In the genomic region with DNA sequence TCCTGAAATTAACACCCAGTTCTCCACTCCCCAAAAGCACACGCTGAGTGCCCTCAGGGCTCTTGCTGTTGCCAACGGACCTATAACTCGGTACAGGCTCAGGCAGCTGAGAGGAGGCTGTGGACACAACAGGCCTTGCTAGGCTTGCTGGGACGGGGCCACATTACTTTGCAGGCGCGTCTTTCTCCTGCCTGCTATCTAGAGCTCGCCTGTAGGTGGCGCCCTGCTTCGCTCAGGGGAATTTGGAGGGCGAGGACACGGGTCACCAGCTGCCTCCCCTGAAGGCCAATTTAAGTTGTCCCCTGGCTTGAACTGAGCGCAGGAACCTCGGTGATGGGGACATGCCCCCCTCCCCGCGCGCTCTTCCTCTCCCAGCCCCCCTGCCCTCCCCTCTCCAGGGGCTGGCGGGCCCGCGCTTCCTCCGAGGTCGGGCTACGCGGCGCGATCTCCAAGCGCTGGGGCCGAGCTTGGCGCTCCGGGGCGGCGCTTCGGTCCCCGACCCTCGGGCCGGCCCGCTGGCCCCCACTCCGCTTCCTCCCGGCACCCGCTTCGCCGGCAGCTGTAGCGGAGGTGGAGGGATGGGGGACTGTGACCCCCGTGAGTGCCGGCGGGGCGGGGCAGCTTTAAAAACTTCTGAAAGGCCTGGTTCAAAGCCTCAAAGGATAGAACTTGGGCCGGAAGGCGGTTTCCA, we compare ENCODE assay signal across 1 cellular context.
TF ChIP-seq lines count a peak whose summit lies in the region.

No MANE protein-coding gene starts in this region.

TF ChIP-seq in HEK293, 187 proteins besides CTCF, POLR2A, EP300 and RAD21 (continued from another document):
- TF ChIP-seq REST (tag by site-specific recombination; IDR thresholded peaks at IDR 0.05) = 0 out of 2 replicates have a peak, but pooled peaks have one; percentile 24
- peak; percentile 84 for TF ChIP-seq SP7 (tag by site-specific recombination; IDR thresholded peaks at IDR 0.05)
- peak; percentile 80 for TF ChIP-seq ZNF341 (tag by site-specific recombination; IDR thresholded peaks at IDR 0.05; ENCODE audit: low read depth)
- TF ChIP-seq ZBTB8A (tag by site-specific recombination; IDR thresholded peaks at IDR 0.05) = peak; percentile 69
- TF ChIP-seq ZNF202 (tag by site-specific recombination; IDR thresholded peaks at IDR 0.05; ENCODE audit: borderline replicate concordance) = no peak
- peak; percentile 71 for TF ChIP-seq ZFP69B (tag by site-specific recombination; IDR thresholded peaks at IDR 0.05)
- TF ChIP-seq, protein P1, sequence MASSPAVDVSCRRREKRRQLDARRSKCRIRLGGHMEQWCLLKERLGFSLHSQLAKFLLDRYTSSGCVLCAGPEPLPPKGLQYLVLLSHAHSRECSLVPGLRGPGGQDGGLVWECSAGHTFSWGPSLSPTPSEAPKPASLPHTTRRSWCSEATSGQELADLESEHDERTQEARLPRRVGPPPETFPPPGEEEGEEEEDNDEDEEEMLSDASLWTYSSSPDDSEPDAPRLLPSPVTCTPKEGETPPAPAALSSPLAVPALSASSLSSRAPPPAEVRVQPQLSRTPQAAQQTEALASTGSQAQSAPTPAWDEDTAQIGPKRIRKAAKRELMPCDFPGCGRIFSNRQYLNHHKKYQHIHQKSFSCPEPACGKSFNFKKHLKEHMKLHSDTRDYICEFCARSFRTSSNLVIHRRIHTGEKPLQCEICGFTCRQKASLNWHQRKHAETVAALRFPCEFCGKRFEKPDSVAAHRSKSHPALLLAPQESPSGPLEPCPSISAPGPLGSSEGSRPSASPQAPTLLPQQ (tag by site-specific recombination; IDR thresholded peaks at IDR 0.05) = peak; percentile 91
- TF ChIP-seq TRIM28 (IDR thresholded peaks at IDR 0.05; ENCODE audit: borderline replicate concordance, low read length) = peak; percentile 86; the same call in 1 of the 2 replicates
- TF ChIP-seq ZNF473 (tag by site-specific recombination; IDR thresholded peaks at IDR 0.05) = no peak
- peak; percentile 46; the same call in 1 of the 2 replicates for TF ChIP-seq ZNF10 (tag by site-specific recombination; IDR thresholded peaks at IDR 0.05)
- TF ChIP-seq PRDM10 (tag by site-specific recombination; IDR thresholded peaks at IDR 0.05) = peak; percentile 84
- TF ChIP-seq ZNF76 (tag by site-specific recombination; IDR thresholded peaks at IDR 0.05; ENCODE audit: borderline replicate concordance, low read depth) = peak; percentile 64; the same call in 1 of the 2 replicates
- no peak for TF ChIP-seq ZBTB49 (tag by site-specific recombination; IDR thresholded peaks at IDR 0.05; ENCODE audit: low read depth)
- TF ChIP-seq ZBTB17 (tag by site-specific recombination; IDR thresholded peaks at IDR 0.05) = peak; percentile 55
- no peak for TF ChIP-seq ZNF837 (tag by site-specific recombination; IDR thresholded peaks at IDR 0.05)
- TF ChIP-seq, protein P2, sequence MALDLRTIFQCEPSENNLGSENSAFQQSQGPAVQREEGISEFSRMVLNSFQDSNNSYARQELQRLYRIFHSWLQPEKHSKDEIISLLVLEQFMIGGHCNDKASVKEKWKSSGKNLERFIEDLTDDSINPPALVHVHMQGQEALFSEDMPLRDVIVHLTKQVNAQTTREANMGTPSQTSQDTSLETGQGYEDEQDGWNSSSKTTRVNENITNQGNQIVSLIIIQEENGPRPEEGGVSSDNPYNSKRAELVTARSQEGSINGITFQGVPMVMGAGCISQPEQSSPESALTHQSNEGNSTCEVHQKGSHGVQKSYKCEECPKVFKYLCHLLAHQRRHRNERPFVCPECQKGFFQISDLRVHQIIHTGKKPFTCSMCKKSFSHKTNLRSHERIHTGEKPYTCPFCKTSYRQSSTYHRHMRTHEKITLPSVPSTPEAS (tag by site-specific recombination; IDR thresholded peaks at IDR 0.05) = peak; percentile 28; the same call in 1 of the 2 replicates
- TF ChIP-seq SP2 (tag by site-specific recombination; IDR thresholded peaks at IDR 0.05) = peak; percentile 44
- no peak for TF ChIP-seq ZNF426 (tag by site-specific recombination; IDR thresholded peaks at IDR 0.05)
- TF ChIP-seq ZNF501 (tag by site-specific recombination; IDR thresholded peaks at IDR 0.05) = peak; percentile 80; the same call in 1 of the 2 replicates
- 0 out of 2 replicates have a peak, but pooled peaks have one; percentile 47 for TF ChIP-seq KLF8 (tag by site-specific recombination; IDR thresholded peaks at IDR 0.05)
- TF ChIP-seq MZF1 (tag by site-specific recombination; IDR thresholded peaks at IDR 0.05; ENCODE audit: borderline replicate concordance) = peak; percentile 74
- TF ChIP-seq ZNF777 (tag by site-specific recombination; IDR thresholded peaks at IDR 0.05; ENCODE audit: borderline replicate concordance) = no peak
- TF ChIP-seq AEBP2 (tag by site-specific recombination; IDR thresholded peaks at IDR 0.05; ENCODE audit: borderline replicate concordance) = no peak
- peak; percentile 96 for TF ChIP-seq ZNF335 (tag by site-specific recombination; conservative IDR thresholded peaks at IDR 0.05)
- TF ChIP-seq ZNF544 (tag by site-specific recombination; IDR thresholded peaks at IDR 0.05) = no peak
- TF ChIP-seq ZNF549 (tag by site-specific recombination; IDR thresholded peaks at IDR 0.05) = no peak
- no peak for TF ChIP-seq PBX3 (CRISPR knock-in tag; IDR thresholded peaks at IDR 0.05)
- TF ChIP-seq ZNF558 (tag by site-specific recombination; IDR thresholded peaks at IDR 0.05) = peak; percentile 41; the same call in 1 of the 2 replicates
